In genomic region chr6:29747688-29748250, GRCh38 we compare ENCODE assay signal across 9 cellular contexts. TPM values are rescaled to one million over a fixed set of nuclear protein-coding genes. Genes with fewer than 3 reads are reported as not detected.
DNase-seq lines count a peak whose midpoint lies in the region; ATAC-seq, FAIRE-seq and TF ChIP-seq lines count a peak whose summit lies in the region.
"Had no signal": no experiment of that assay in that cellular context is flagged by ENCODE, and none has a peak within 500 bp of the region (broad histone marks: within the 10 kb centered on the region; RNA-seq: fewer than 3 reads in every experiment).

No MANE protein-coding gene starts in this region.

- H3K27me3 ChIP-seq in gastrocnemius medialis = no peaks in the 10 kb centered on the region

- H3K9me3 ChIP-seq in SK-N-MC (ENCODE audit: low read depth, low read length) = no peaks in the 10 kb centered on the region
- H3K9me3 ChIP-seq in gastrocnemius medialis = no peaks in the 10 kb centered on the region

- no peaks in the 10 kb centered on the region for H3K36me3 ChIP-seq in SK-N-MC (ENCODE audit: insufficient read depth, low read length)
- no peaks in the 10 kb centered on the region for H3K36me3 ChIP-seq in gastrocnemius medialis

- no peak for ATAC-seq in gastrocnemius medialis

- H3K4me1 ChIP-seq in gastrocnemius medialis = peaks cover 4 to 11% of the 10 kb centered on the region in 2 donors

- no peak for FAIRE-seq in GM12891 (lab: Jason Lieb, UNC)
- no peak for FAIRE-seq in HTR-8/SVneo (lab: Jason Lieb, UNC)

- in situ Hi-C loops in gastrocnemius medialis (cut with MboI; ENCODE audit: low sequenced_read_pairs in 4 of 4) = loop anchor here in 1 of 4 donors (25.0 kb wide), 1 partner anchor 240 kb away; no protein-coding TSS in a partner anchor

- DNase-seq in GM12891 (ENCODE audit: insufficient read length, low spot score) (peak; percentile 17), SK-N-MC (ENCODE audit: low read depth, low spot score) (no peak), foreskin fibroblast (no peak), gastrocnemius medialis (no peak), DMS153 treated with DMSO at 0.1 percent for 48 hours (lab: John Stamatoyannopoulos, UW; ENCODE audit: unreplicated experiment) (no peak), T-helper 9 cell (no peak), HTR-8/SVneo (ENCODE audit: insufficient read length, low spot score) (no peak), NCI-H187 treated with DMSO at 0.1 percent for 48 hours (lab: John Stamatoyannopoulos, UW) (no peak)
- DNase-seq: NCI-H774 had no signal

- TF ChIP-seq CTCF in foreskin fibroblast (IDR thresholded peaks at IDR 0.05; ENCODE audit: low read depth, low read length) (no peak), gastrocnemius medialis (IDR thresholded peaks at IDR 0.05 in 4 of 5, conservative IDR thresholded peaks at IDR 0.05 in 1 of 5) (no peak)

- H3K4me3 ChIP-seq in SK-N-MC (peak overlapping the region; percentile 86), foreskin fibroblast (ENCODE audit: low read depth in 1 of 2, low read length in 2 of 2) (peak overlapping the region; percentile 71 to 87), gastrocnemius medialis (peak overlapping the region; percentile 52 to 88 (median 72))

- no peak overlapping the region for H3K9ac ChIP-seq in SK-N-MC (ENCODE audit: insufficient read length)

- H3K27ac ChIP-seq in SK-N-MC (no peak overlapping the region), gastrocnemius medialis (no peak overlapping the region)

- TF ChIP-seq POLR2A in GM12891 (IDR thresholded peaks at IDR 0.05; ENCODE audit: low read depth, low read length) (no peak), gastrocnemius medialis (IDR thresholded peaks at IDR 0.05) (no peak)

- intact Hi-C loops in gastrocnemius medialis (cut with DNase I; ENCODE audit: low total_unique reads) = no loop called here

TF ChIP-seq in GM12891, 5 proteins besides CTCF, POLR2A, EP300 and RAD21:
- TF ChIP-seq SPI1 (IDR thresholded peaks at IDR 0.05; ENCODE audit: low read depth, low read length) = no peak
- no peak for TF ChIP-seq PAX5 (IDR thresholded peaks at IDR 0.05; ENCODE audit: insufficient read depth, low read length, severe bottlenecking)
- no peak for TF ChIP-seq POU2F2 (IDR thresholded peaks at IDR 0.05; ENCODE audit: low read depth, low read length)
- no peak for TF ChIP-seq TAF1 (IDR thresholded peaks at IDR 0.05; ENCODE audit: low read depth, low read length)
- TF ChIP-seq POLR2AphosphoS5 (IDR thresholded peaks at IDR 0.05; ENCODE audit: low read depth, low read length) = no peak

RNA-seq across cellular contexts. Expression of gene HLA-F, which starts 24.5 kb away (rescaled TPM):
- 332 TPM for polyA plus RNA-seq in GM12891 (2012; ENCODE audit: low read depth, missing spikeins)
- 10 to 100 TPM in 3 of 4 donors, 1 to 10 TPM in 1; 9.6 to 22.1 (median 13.0) TPM for total RNA-seq in gastrocnemius medialis
